In genomic region chr11:18853086-18853720, GRCh38 we compare ENCODE assay signal across 9 cellular contexts.
A peak's percentile ranks its signal among the peaks of the same experiment; 100 is the strongest.
DNase-seq lines count a peak whose midpoint lies in the region; ATAC-seq, FAIRE-seq and TF ChIP-seq lines count a peak whose summit lies in the region.
"Had no signal": no experiment of that assay in that cellular context is flagged by ENCODE, and none has a peak within 500 bp of the region (broad histone marks: within the 10 kb centered on the region; RNA-seq: fewer than 3 reads in every experiment).

No MANE protein-coding gene starts in this region.

- no peak overlapping the region for H4K8ac ChIP-seq in H9 (replicated peaks; ENCODE audit: insufficient read length, low read depth, low read length)

- H3K27me3 Mint-ChIP-seq in H9 (ENCODE audit: low read depth) (peaks cover 7% of the 10 kb centered on the region), chondrocyte (ENCODE audit: low read depth) (peaks cover 9% of the 10 kb centered on the region)

- no peaks in the 10 kb centered on the region for H3K9me3 ChIP-seq in H9 (ENCODE audit: control insufficient read depth, low read depth, low read length)
- no peaks in the 10 kb centered on the region for H3K9me3 ChIP-seq in pancreas

- no peak overlapping the region for H2BK12ac ChIP-seq in H9 (ENCODE audit: insufficient read length, low read depth, low read length)

- peak; percentile 71 to 94 (median 83) for ATAC-seq in pancreas

- no peaks in the 10 kb centered on the region for H3K79me2 ChIP-seq in H9 (ENCODE audit: insufficient read depth, low read length)

- intact Hi-C loops in pancreas (cut with DNase I) = no loop called here

- no peak overlapping the region for H4K5ac ChIP-seq in H9 (ENCODE audit: insufficient read length, low read depth, low read length)

- no peaks in the 10 kb centered on the region; a peak in 1 of 7 replicates for H3K36me3 Mint-ChIP-seq in H9 (ENCODE audit: insufficient read depth in 1 of 3, low read depth in 3 of 3)
- no peaks in the 10 kb centered on the region for H3K36me3 Mint-ChIP-seq in chondrocyte (ENCODE audit: low read depth)

- H2BK120ac ChIP-seq in H9 (ENCODE audit: low read depth, low read length, poor library complexity, severe bottlenecking) = no peak overlapping the region

- no peak overlapping the region for H2AFZ ChIP-seq in H9 (ENCODE audit: low read length)

- H3K14ac ChIP-seq in H9 (ENCODE audit: insufficient read depth, low read length) = no peak overlapping the region

- no peak overlapping the region for H3K4ac ChIP-seq in H9 (ENCODE audit: low read depth, low read length)

- no peaks in the 10 kb centered on the region for H3K23me2 ChIP-seq in H9 (ENCODE audit: insufficient read length, low read depth, low read length, poor library complexity, severe bottlenecking)

- no peak overlapping the region for H2AK5ac ChIP-seq in H9 (ENCODE audit: insufficient read length, low read length)

- H3K36me3 ChIP-seq in pancreas = no peaks in the 10 kb centered on the region
- H3K36me3 ChIP-seq: BLaER1 treated with 17β-estradiol and CSF1 and Interleukin-3, amounts not matched to agents 10 nM and 100 nM had no signal

- DNase-seq in NCI-H1417 (lab: John Stamatoyannopoulos, UW) (peak in 2 of 3 experiments; percentile 32 to 50), NCI-H1417 treated with DMSO at 0.1 percent for 48 hours (lab: John Stamatoyannopoulos, UW) (no peak), H9 (peak; percentile 57), NCI-H2029 (lab: John Stamatoyannopoulos, UW) (peak; percentile 17), chondrocyte (ENCODE audit: low spot score) (no peak), pancreas (peak in 2 of 6 donors; percentile 9 to 30)
- DNase-seq in activated CD4-positive, CD25-positive, alpha-beta regulatory T cell (lab: John Stamatoyannopoulos, UW) = no peak
- DNase-seq in activated CD4-positive, alpha-beta T cell treated with anti-CD3 and anti-CD28 coated beads, Interleukin-2, amount 50 U/mL, for 1 hour = no peak

- H3K4me3 Mint-ChIP-seq in H9 (no peak overlapping the region), chondrocyte (ENCODE audit: unreplicated experiment) (no peak overlapping the region)

- H3K56ac ChIP-seq in H9 (ENCODE audit: insufficient read length, low read depth, low read length) = no peak overlapping the region

- H3K27ac ChIP-seq in H9 (ENCODE audit: insufficient read length, low read depth, low read length) (no peak overlapping the region), pancreas (no peak overlapping the region)
- H3K27ac ChIP-seq: BLaER1 treated with 17β-estradiol and CSF1 and Interleukin-3, amounts not matched to agents 10 nM and 100 nM had no signal

- H2BK20ac ChIP-seq in H9 (ENCODE audit: low read depth, low read length, poor library complexity, severe bottlenecking) = no peak overlapping the region

- no peak overlapping the region for H3K4me3 ChIP-seq in pancreas
- H3K4me3 ChIP-seq: BLaER1 treated with 17β-estradiol and CSF1 and Interleukin-3, amounts not matched to agents 10 nM and 100 nM had no signal

- TF ChIP-seq CTCF in H9 (conservative IDR thresholded peaks at IDR 0.05) (peak; percentile 81), chondrocyte (IDR thresholded peaks at IDR 0.05) (peak; percentile 67), pancreas (IDR thresholded peaks at IDR 0.05) (peak; percentile 25 to 47 (median 42))

- no peak overlapping the region for H3T11ph ChIP-seq in H9 (ENCODE audit: low read length)

- no peak overlapping the region for H3K23ac ChIP-seq in H9 (ENCODE audit: insufficient read length, low read depth, low read length)

- no peak overlapping the region for H2BK15ac ChIP-seq in H9 (ENCODE audit: low read depth, low read length)

- peaks cover 1 to 2% of the 10 kb centered on the region in 2 experiments; a peak in 2 of 4 replicates for H3K4me1 Mint-ChIP-seq in H9
- H3K4me1 Mint-ChIP-seq in chondrocyte (ENCODE audit: low read depth) = no peaks in the 10 kb centered on the region

- H3K4me2 ChIP-seq in H9 (ENCODE audit: insufficient read depth, insufficient read length, low read length) = no peak overlapping the region

- no peak overlapping the region for H4K91ac ChIP-seq in H9 (ENCODE audit: insufficient read length, low read depth, low read length)

- no CpG with 5 or more reads among the region's 5 CpGs for WGBS in H9 (ENCODE audit: extremely low coverage, insufficient read length, low lambda C conversion rate)
- 20 to 23% methylated on average over 5 of the region's 5 CpGs for WGBS in pancreas, 2 donors

- no peak for FAIRE-seq in pancreas (lab: Jason Lieb, UNC)

- H3K27ac Mint-ChIP-seq in H9 = peak overlapping the region in 1 of 3 experiments; percentile 56; a peak in 2 of 7 replicates
- H3K27ac Mint-ChIP-seq in chondrocyte (ENCODE audit: unreplicated experiment) = no peak overlapping the region

- H2BK5ac ChIP-seq in H9 (ENCODE audit: insufficient read length, low read length) = no peak overlapping the region

- no peaks in the 10 kb centered on the region for H3K79me1 ChIP-seq in H9 (ENCODE audit: insufficient read depth, low read depth, low read length, poor library complexity, severe bottlenecking)

- H3K4me1 ChIP-seq in H9 (ENCODE audit: insufficient read depth, low read length) (no peaks in the 10 kb centered on the region), pancreas (no peaks in the 10 kb centered on the region)

- no peaks in the 10 kb centered on the region for H3K9me3 Mint-ChIP-seq in H9
- peaks cover 20% of the 10 kb centered on the region for H3K9me3 Mint-ChIP-seq in chondrocyte (ENCODE audit: low read depth)

- no peak overlapping the region for H3K9ac ChIP-seq in H9 (ENCODE audit: extremely low read depth, insufficient read length, low read length)
- H3K9ac ChIP-seq: BLaER1 treated with 17β-estradiol and CSF1 and Interleukin-3, amounts not matched to agents 10 nM and 100 nM had no signal

- H3K27me3 ChIP-seq in H9 (ENCODE audit: insufficient read depth, low read length) (no peaks in the 10 kb centered on the region), pancreas (no peaks in the 10 kb centered on the region)
- H3K27me3 ChIP-seq: BLaER1 treated with 17β-estradiol and CSF1 and Interleukin-3, amounts not matched to agents 10 nM and 100 nM had no signal

- no peaks in the 10 kb centered on the region for H4K20me1 ChIP-seq in H9 (ENCODE audit: control insufficient read depth, insufficient read depth, insufficient read length)
- H4K20me1 ChIP-seq: BLaER1 treated with 17β-estradiol and CSF1 and Interleukin-3, amounts not matched to agents 10 nM and 100 nM had no signal

- H3K18ac ChIP-seq in H9 (ENCODE audit: insufficient read length, low read depth, low read length) = no peak overlapping the region

Comparison
In these comparisons a context has a peak if more than half of its experiments do, and no peak if none do; other contexts are left out.
1. DNase-seq: peak in NCI-H1417 (2 of 3), H9 (single experiment) and NCI-H2029 (single experiment); none in NCI-H1417 treated with DMSO at 0.1 percent for 48 hours (single experiment), chondrocyte (single experiment), activated CD4-positive, CD25-positive, alpha-beta regulatory T cell (0 of 4) and activated CD4-positive, alpha-beta T cell treated with anti-CD3 and anti-CD28 coated beads, Interleukin-2, amount 50 U/mL, for 1 hour (single experiment).
2. Peak in every context shown above with its lines, with median percentiles within 50 percentile points of each other: CTCF ChIP-seq.